ENCODE assay signal across 14 cellular contexts in genomic region chr14:79161576-79161975, GRCh38.
DNase-seq lines count a peak whose midpoint lies in the region; ATAC-seq and TF ChIP-seq lines count a peak whose summit lies in the region.
"Had no signal": no experiment of that assay in that cellular context is flagged by ENCODE, and none has a peak within 500 bp of the region (broad histone marks: within the 10 kb centered on the region; RNA-seq: fewer than 3 reads in every experiment).

No MANE protein-coding gene starts in this region.

- H3K18ac ChIP-seq in mesenchymal stem cell (ENCODE audit: low read depth in 1 of 2, low read length in 2 of 2), result no peak overlapping the region

- no peak overlapping the region for H3K14ac ChIP-seq in mesenchymal stem cell (ENCODE audit: low read length in 2 of 2)

- no peak for ATAC-seq in DND-41 (ENCODE audit: insufficient read depth, low read depth)

- no peak overlapping the region for H4K8ac ChIP-seq in mesenchymal stem cell (ENCODE audit: low read length)

- H2BK120ac ChIP-seq in mesenchymal stem cell (ENCODE audit: low read depth, low read length), result no peak overlapping the region

- CTCF ChIA-PET in CD8-positive, alpha-beta memory T cell (lab: Charles Lee), result no interaction called here

- H3K36me3 ChIP-seq in DND-41 (ENCODE audit: insufficient read depth, low read length) (no peaks in the 10 kb centered on the region), mesenchymal stem cell (ENCODE audit: control insufficient read depth in 1 of 2, insufficient read depth in 2 of 2, low read depth in 1 of 2, low read length in 2 of 2) (no peaks in the 10 kb centered on the region), prostate gland (no peaks in the 10 kb centered on the region)
- no peaks in the 10 kb centered on the region for H3K36me3 ChIP-seq in CD8-positive, alpha-beta memory T cell (ENCODE audit: insufficient read depth, low read length)
- H3K36me3 ChIP-seq: Peyer's patch had no signal

- H3K4me1 ChIP-seq in DND-41 (ENCODE audit: insufficient read depth, low read length) (no peaks in the 10 kb centered on the region), mesenchymal stem cell (ENCODE audit: control insufficient read depth, insufficient read depth, low read depth, low read length) (no peaks in the 10 kb centered on the region), prostate gland (replicated peaks) (no peaks in the 10 kb centered on the region)
- H3K4me1 ChIP-seq in CD8-positive, alpha-beta memory T cell (ENCODE audit: insufficient read depth, low read length), result no peaks in the 10 kb centered on the region
- H3K4me1 ChIP-seq: Peyer's patch had no signal

- no peaks in the 10 kb centered on the region for H3K36me3 Mint-ChIP-seq in CD8-positive, alpha-beta memory T cell
- H3K36me3 Mint-ChIP-seq: CD4-positive, alpha-beta memory T cell; immature natural killer cell had no signal

- peaks cover 2 to 37% (median 10%) of the 10 kb centered on the region in 5 donors for H3K9me3 Mint-ChIP-seq in CD8-positive, alpha-beta memory T cell

- H3K79me1 ChIP-seq in mesenchymal stem cell (replicated peaks; ENCODE audit: low read length, poor library complexity, severe bottlenecking), result no peaks in the 10 kb centered on the region

- no peak overlapping the region for H3K4me3 Mint-ChIP-seq in CD8-positive, alpha-beta memory T cell
- H3K4me3 Mint-ChIP-seq: CD4-positive, alpha-beta memory T cell; immature natural killer cell had no signal

- no peak overlapping the region for H3K4ac ChIP-seq in mesenchymal stem cell (ENCODE audit: low read depth in 1 of 2, low read length in 2 of 2)

- no peak overlapping the region for H3K23ac ChIP-seq in mesenchymal stem cell (ENCODE audit: low read length in 2 of 2)

- no peak for TF ChIP-seq CTCF in DND-41 (IDR thresholded peaks at IDR 0.05; ENCODE audit: borderline replicate concordance, extremely low read depth, low read length, poor library complexity, severe bottlenecking)
- no peak for TF ChIP-seq CTCF in prostate gland (IDR thresholded peaks at IDR 0.05)

- no peak overlapping the region for H4K91ac ChIP-seq in mesenchymal stem cell (ENCODE audit: low read length)

- no peaks in the 10 kb centered on the region for H3K27me3 ChIP-seq in DND-41 (ENCODE audit: insufficient read depth, low read length, poor library complexity)
- H3K27me3 ChIP-seq in mesenchymal stem cell (ENCODE audit: control insufficient read depth in 1 of 2, insufficient read depth in 1 of 2, low read length in 2 of 2), result no peaks in the 10 kb centered on the region
- H3K27me3 ChIP-seq in prostate gland (replicated peaks; ENCODE audit: insufficient read depth), result no peaks in the 10 kb centered on the region
- no peaks in the 10 kb centered on the region for H3K27me3 ChIP-seq in CD8-positive, alpha-beta memory T cell (ENCODE audit: insufficient read depth, low read length, poor library complexity, severe bottlenecking)
- H3K27me3 ChIP-seq: Peyer's patch had no signal

- H3K4me2 ChIP-seq in DND-41 (ENCODE audit: insufficient read depth, low read length) (no peak overlapping the region), mesenchymal stem cell (ENCODE audit: low read length, poor library complexity, severe bottlenecking) (no peak overlapping the region)

- no peaks in the 10 kb centered on the region for H4K20me1 ChIP-seq in DND-41 (ENCODE audit: insufficient read depth, low read length)

- H2AK5ac ChIP-seq in mesenchymal stem cell (ENCODE audit: low read length, severe bottlenecking), result no peak overlapping the region

- no peak overlapping the region for H2BK12ac ChIP-seq in mesenchymal stem cell (ENCODE audit: low read length in 2 of 2)

- no peaks in the 10 kb centered on the region for H3K27me3 Mint-ChIP-seq in CD8-positive, alpha-beta memory T cell
- H3K27me3 Mint-ChIP-seq: CD4-positive, alpha-beta memory T cell had no signal

- H3K27ac Mint-ChIP-seq in CD8-positive, alpha-beta memory T cell, result no peak overlapping the region
- H3K27ac Mint-ChIP-seq: immature natural killer cell had no signal

- H3K9me3 ChIP-seq in DND-41 (ENCODE audit: insufficient read depth, low read length, severe bottlenecking), result no peaks in the 10 kb centered on the region
- H3K9me3 ChIP-seq in mesenchymal stem cell (ENCODE audit: control insufficient read depth, low read length), result no peaks in the 10 kb centered on the region
- no peaks in the 10 kb centered on the region for H3K9me3 ChIP-seq in prostate gland
- no peaks in the 10 kb centered on the region for H3K9me3 ChIP-seq in CD8-positive, alpha-beta memory T cell (ENCODE audit: low read length)
- H3K9me3 ChIP-seq: Peyer's patch had no signal

- intact Hi-C loops in prostate gland (cut with DNase I), result no loop called here

- POLR2A ChIA-PET in CD8-positive, alpha-beta memory T cell (lab: Charles Lee), result no interaction called here

- TF ChIP-seq POLR2A in prostate gland (IDR thresholded peaks at IDR 0.05), result no peak

- no peak overlapping the region for H2AFZ ChIP-seq in DND-41 (ENCODE audit: low read depth, low read length)
- H2AFZ ChIP-seq in mesenchymal stem cell (ENCODE audit: low read depth, low read length), result no peak overlapping the region

- no peaks in the 10 kb centered on the region for H3K79me2 ChIP-seq in DND-41 (ENCODE audit: insufficient read depth, low read length)

- no peak overlapping the region for H2BK5ac ChIP-seq in mesenchymal stem cell (ENCODE audit: low read depth, low read length, poor library complexity, severe bottlenecking)

- WGBS in mesenchymal stem cell, result 56% methylated on average over 7 of the region's 7 CpGs
- 21% methylated on average over 7 of the region's 7 CpGs for WGBS in prostate gland

- H3K4me3 ChIP-seq in DND-41 (ENCODE audit: low read depth in 1 of 2, low read length in 2 of 2) (no peak overlapping the region), mesenchymal stem cell (ENCODE audit: insufficient read depth in 1 of 2, low read depth in 1 of 2, low read length in 2 of 2) (no peak overlapping the region), prostate gland (no peak overlapping the region)
- H3K4me3 ChIP-seq in CD8-positive, alpha-beta memory T cell (ENCODE audit: low read length), result no peak overlapping the region
- H3K4me3 ChIP-seq: Peyer's patch had no signal

- DNase-seq in DND-41 (peak; percentile 6), M059J (ENCODE audit: low read depth) (peak; percentile 26), ecto neural progenitor cell (ENCODE audit: low spot score) (peak; percentile 72), mesenchymal stem cell (peak; percentile 26), NCI-H748 (lab: John Stamatoyannopoulos, UW; ENCODE audit: unreplicated experiment) (no peak), NCI-H1105 treated with DMSO at 0.1 percent for 48 hours (lab: John Stamatoyannopoulos, UW) (no peak), prostate gland (ENCODE audit: low spot score) (no peak)
- DNase-seq in CD8-positive, alpha-beta memory T cell, result no peak
- DNase-seq: activated gamma-delta T cell; CD4-positive, alpha-beta memory T cell; immature natural killer cell; NCI-H2029 treated with DMSO at 0.1 percent for 48 hours; Peyer's patch; stimulated activated naive CD4-positive, alpha-beta T cell treated with Interleukin-2 at 50 U/mL for 16 hours had no signal

- no peaks in the 10 kb centered on the region for H3K4me1 Mint-ChIP-seq in CD8-positive, alpha-beta memory T cell
- H3K4me1 Mint-ChIP-seq: CD4-positive, alpha-beta memory T cell; immature natural killer cell had no signal

- no peak overlapping the region for H3K9ac ChIP-seq in DND-41 (ENCODE audit: low read depth, low read length)
- H3K9ac ChIP-seq in mesenchymal stem cell (ENCODE audit: low read length), result no peak overlapping the region

- H3K27ac ChIP-seq in DND-41 (ENCODE audit: low read length) (no peak overlapping the region), mesenchymal stem cell (ENCODE audit: low read length, poor library complexity, severe bottlenecking) (no peak overlapping the region), prostate gland (no peak overlapping the region)
- no peak overlapping the region for H3K27ac ChIP-seq in CD8-positive, alpha-beta memory T cell (ENCODE audit: low read depth, low read length)
- H3K27ac ChIP-seq: Peyer's patch had no signal

- H2BK15ac ChIP-seq in mesenchymal stem cell (ENCODE audit: low read depth, poor library complexity, severe bottlenecking), result no peak overlapping the region

Comparison
In these comparisons a context has a peak if more than half of its experiments do, and no peak if none do; other contexts are left out.
1. DNase-seq: peak in DND-41 (single experiment), M059J (single experiment), ecto neural progenitor cell (single experiment) and mesenchymal stem cell (single experiment); none in NCI-H748 (single experiment), NCI-H1105 treated with DMSO at 0.1 percent for 48 hours (single experiment), prostate gland (single experiment) and CD8-positive, alpha-beta memory T cell (0 of 5).